In genomic region chr12:6092784-6093722, GRCh38 we compare ENCODE assay signal across 1 cellular context.
TF ChIP-seq lines count a peak whose summit lies in the region.

No MANE protein-coding gene starts in this region.

TF ChIP-seq in A549, 52 proteins besides CTCF, POLR2A, EP300 and RAD21 (continued from another document):
- no peak for TF ChIP-seq ZC3H11A (IDR thresholded peaks at IDR 0.05)
- TF ChIP-seq RARB (CRISPR knock-in tag; IDR thresholded peaks at IDR 0.05), result no peak
- TF ChIP-seq HDAC2 (IDR thresholded peaks at IDR 0.05), result no peak
- TF ChIP-seq FOSB (CRISPR knock-in tag; IDR thresholded peaks at IDR 0.05), result no peak
- TF ChIP-seq ZNF302 (CRISPR knock-in tag; IDR thresholded peaks at IDR 0.05), result no peak
- no peak for TF ChIP-seq NFE2L2 (conservative IDR thresholded peaks at IDR 0.05; ENCODE audit: low read length)
- TF ChIP-seq NR3C1 (IDR thresholded peaks at IDR 0.05), result no peak
- TF ChIP-seq, protein P1, sequence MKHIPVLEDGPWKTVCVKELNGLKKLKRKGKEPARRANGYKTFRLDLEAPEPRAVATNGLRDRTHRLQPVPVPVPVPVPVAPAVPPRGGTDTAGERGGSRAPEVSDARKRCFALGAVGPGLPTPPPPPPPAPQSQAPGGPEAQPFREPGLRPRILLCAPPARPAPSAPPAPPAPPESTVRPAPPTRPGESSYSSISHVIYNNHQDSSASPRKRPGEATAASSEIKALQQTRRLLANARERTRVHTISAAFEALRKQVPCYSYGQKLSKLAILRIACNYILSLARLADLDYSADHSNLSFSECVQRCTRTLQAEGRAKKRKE (CRISPR knock-in tag; IDR thresholded peaks at IDR 0.05; ENCODE audit: low read depth), result no peak
- no peak for TF ChIP-seq ZFP36 (IDR thresholded peaks at IDR 0.05; ENCODE audit: borderline replicate concordance, partially characterized antibody)
- no peak for TF ChIP-seq E2F6 (IDR thresholded peaks at IDR 0.05; ENCODE audit: borderline replicate concordance, low read depth)
- TF ChIP-seq GATA3 (IDR thresholded peaks at IDR 0.05; ENCODE audit: borderline replicate concordance), result peak; percentile 62
- no peak for TF ChIP-seq MAZ (IDR thresholded peaks at IDR 0.05; ENCODE audit: borderline replicate concordance, low read depth, low read length)
- TF ChIP-seq SREBF2 (IDR thresholded peaks at IDR 0.05), result no peak
